In genomic region chr3:140403559-140403958, GRCh38 we compare ENCODE assay signal across 19 cellular contexts.
DNase-seq lines count a peak whose midpoint lies in the region.
"Had no signal": no experiment of that assay in that cellular context is flagged by ENCODE, and none has a peak within 500 bp of the region (broad histone marks: within the 10 kb centered on the region; RNA-seq: fewer than 3 reads in every experiment).

No MANE protein-coding gene starts in this region.

- DNase-seq in NCI-H2107 treated with DMSO at 0.1 percent for 48 hours (lab: John Stamatoyannopoulos, UW; ENCODE audit: unreplicated experiment) (peak; percentile 15), NCI-H2107 (lab: John Stamatoyannopoulos, UW) (no peak), NCI-H187 (lab: John Stamatoyannopoulos, UW) (peak; percentile 83 to 86), NCI-H345 treated with DMSO at 0.1 percent for 48 hours (lab: John Stamatoyannopoulos, UW; ENCODE audit: unreplicated experiment) (peak; percentile 25), trophoblast cell (no peak), Ammon's horn (ENCODE audit: low spot score) (no peak), NCI-H146 (lab: John Stamatoyannopoulos, UW) (no peak)
- no peak for DNase-seq in T-helper 2 cell treated with Interferon-gamma antibody and Interleukin-4, amounts not matched to agents 5 μg/mL and 100 μg/mL, for 36 hours (ENCODE audit: low spot score)
- DNase-seq: BE2C; CD4-positive, CD25-positive, alpha-beta regulatory T cell; DND-41; NCI-H1105 treated with DMSO at 0.1 percent for 48 hours; NCI-H2081 treated with DMSO at 0.1 percent for 48 hours; NCI-H446 treated with DMSO at 0.1 percent for 48 hours; NCI-H748 treated with DMSO at 0.1 percent for 48 hours; PC-9; SJCRH30; SW 1271 had no signal

- H3K79me1 ChIP-seq in trophoblast cell (ENCODE audit: low read length), result no peaks in the 10 kb centered on the region

- H3K36me3 ChIP-seq in trophoblast cell (ENCODE audit: control insufficient read depth in 1 of 2, insufficient read depth in 2 of 2, low read length in 2 of 2), result peaks cover 2 to 9% of the 10 kb centered on the region in 2 experiments
- H3K36me3 ChIP-seq: BE2C, SJCRH30 had no signal

- no peak overlapping the region for H2AK5ac ChIP-seq in trophoblast cell (ENCODE audit: low read length)

- no peaks in the 10 kb centered on the region for H3K36me3 Mint-ChIP-seq in T-helper 2 cell treated with Interferon-gamma antibody and Interleukin-4, amounts not matched to agents 5 μg/mL and 100 μg/mL, for 36 hours (ENCODE audit: low read depth)
- H3K36me3 Mint-ChIP-seq: CD4-positive, CD25-positive, alpha-beta regulatory T cell had no signal

- no peak overlapping the region for H4K12ac ChIP-seq in trophoblast cell (ENCODE audit: low read depth, low read length)

- no peak overlapping the region for H3K4me3 Mint-ChIP-seq in T-helper 2 cell treated with Interferon-gamma antibody and Interleukin-4, amounts not matched to agents 5 μg/mL and 100 μg/mL, for 36 hours
- H3K4me3 Mint-ChIP-seq: CD4-positive, CD25-positive, alpha-beta regulatory T cell had no signal

- H3K4me1 Mint-ChIP-seq in T-helper 2 cell treated with Interferon-gamma antibody and Interleukin-4, amounts not matched to agents 5 μg/mL and 100 μg/mL, for 36 hours (ENCODE audit: low read depth), result no peaks in the 10 kb centered on the region
- H3K4me1 Mint-ChIP-seq: CD4-positive, CD25-positive, alpha-beta regulatory T cell had no signal

- no peak overlapping the region for H4K8ac ChIP-seq in trophoblast cell (ENCODE audit: low read depth, low read length)

- no peaks in the 10 kb centered on the region for H3K27me3 Mint-ChIP-seq in T-helper 2 cell treated with Interferon-gamma antibody and Interleukin-4, amounts not matched to agents 5 μg/mL and 100 μg/mL, for 36 hours (ENCODE audit: low read depth)
- H3K27me3 Mint-ChIP-seq: CD4-positive, CD25-positive, alpha-beta regulatory T cell had no signal

- H2BK120ac ChIP-seq in trophoblast cell (ENCODE audit: insufficient read depth, low read length, poor library complexity), result no peak overlapping the region

- H2AFZ ChIP-seq in trophoblast cell (ENCODE audit: insufficient read depth, low read length, poor library complexity), result no peak overlapping the region
- H2AFZ ChIP-seq: PC-9 had no signal

- H4K91ac ChIP-seq in trophoblast cell (ENCODE audit: low read depth, low read length), result no peak overlapping the region

- no peak overlapping the region for H3K23ac ChIP-seq in trophoblast cell (ENCODE audit: low read length)

- H3K9me3 Mint-ChIP-seq in T-helper 2 cell treated with Interferon-gamma antibody and Interleukin-4, amounts not matched to agents 5 μg/mL and 100 μg/mL, for 36 hours, result no peaks in the 10 kb centered on the region

- no peak overlapping the region for H2BK5ac ChIP-seq in trophoblast cell (ENCODE audit: low read depth, low read length, poor library complexity)

- no CpG with 5 or more reads among the region's 6 CpGs for WGBS in trophoblast cell (ENCODE audit: extremely low coverage, insufficient coverage, insufficient read length)

- no peak overlapping the region for H3K4me2 ChIP-seq in trophoblast cell (ENCODE audit: low read length)
- H3K4me2 ChIP-seq: PC-9 had no signal

- no peak overlapping the region for H3K4me3 ChIP-seq in trophoblast cell (ENCODE audit: low read depth, low read length)
- H3K4me3 ChIP-seq: K562, PC-9, SJCRH30 had no signal

- peaks cover 5% of the 10 kb centered on the region for H3K9me3 ChIP-seq in trophoblast cell (ENCODE audit: insufficient read depth, low read depth, low read length)
- H3K9me3 ChIP-seq: BE2C, SJCRH30 had no signal

- peak overlapping the region; percentile 29 for H3K9ac ChIP-seq in trophoblast cell (ENCODE audit: low read length)

- H3K27me3 ChIP-seq in trophoblast cell (ENCODE audit: insufficient read depth, low read length), result no peaks in the 10 kb centered on the region
- H3K27me3 ChIP-seq: BE2C, SJCRH30 had no signal

- no peak overlapping the region for H3K4ac ChIP-seq in trophoblast cell (ENCODE audit: low read depth, low read length)

- no peak overlapping the region for H2BK12ac ChIP-seq in trophoblast cell (ENCODE audit: low read length)

- no peaks in the 10 kb centered on the region for H3K4me1 ChIP-seq in trophoblast cell (ENCODE audit: control insufficient read depth in 1 of 2, insufficient read depth in 2 of 2, low read length in 2 of 2)
- H3K4me1 ChIP-seq: BE2C, SJCRH30 had no signal

- H3K14ac ChIP-seq in trophoblast cell (ENCODE audit: low read length), result no peak overlapping the region

- H3K27ac Mint-ChIP-seq in T-helper 2 cell treated with Interferon-gamma antibody and Interleukin-4, amounts not matched to agents 5 μg/mL and 100 μg/mL, for 36 hours, result no peak overlapping the region
- H3K27ac Mint-ChIP-seq: CD4-positive, CD25-positive, alpha-beta regulatory T cell had no signal

- no peak overlapping the region for H3K18ac ChIP-seq in trophoblast cell (ENCODE audit: low read length)

- no peaks in the 10 kb centered on the region for H3K79me2 ChIP-seq in trophoblast cell (ENCODE audit: control insufficient read depth, insufficient read depth, low read length, poor library complexity)

- H3K27ac ChIP-seq in trophoblast cell (ENCODE audit: low read depth, low read length), result no peak overlapping the region
- H3K27ac ChIP-seq: PC-9, SJCRH30 had no signal

Comparison
In these comparisons a context has a peak if more than half of its experiments do, and no peak if none do; other contexts are left out.
1. DNase-seq: peak in NCI-H2107 treated with DMSO at 0.1 percent for 48 hours (single experiment), NCI-H187 (2 of 2) and NCI-H345 treated with DMSO at 0.1 percent for 48 hours (single experiment); none in NCI-H2107 (single experiment), trophoblast cell (0 of 2), T-helper 2 cell treated with Interferon-gamma antibody and Interleukin-4, amounts not matched to agents 5 μg/mL and 100 μg/mL, for 36 hours (single experiment), Ammon's horn (single experiment) and NCI-H146 (single experiment).